8 cellular contexts compared by ENCODE assay signal in the genomic region with DNA sequence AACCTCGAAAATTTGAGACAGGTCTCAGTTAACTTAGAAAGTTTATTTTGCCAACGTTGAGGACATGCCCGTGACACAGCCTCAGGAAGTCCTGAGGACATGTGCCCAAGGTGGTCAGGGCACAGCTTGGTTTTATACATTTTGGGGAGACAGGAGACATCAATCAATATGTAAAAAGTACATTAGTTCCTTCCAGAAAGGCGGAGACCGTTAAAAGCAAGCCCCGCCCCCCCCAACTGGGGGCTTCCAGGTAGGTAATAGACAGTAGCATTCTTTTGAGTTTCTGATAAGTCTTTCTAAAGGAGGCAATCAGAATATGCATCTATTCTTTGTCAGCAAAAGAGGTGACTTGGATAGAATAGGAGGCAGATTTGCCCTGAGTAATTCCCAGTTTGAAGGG. TPM values are rescaled to one million over a fixed set of nuclear protein-coding genes. Genes with fewer than 3 reads are reported as not detected.
A peak's percentile ranks its signal among the peaks of the same experiment; 100 is the strongest.
DNase-seq lines count a peak whose midpoint lies in the region; ATAC-seq and TF ChIP-seq lines count a peak whose summit lies in the region.

No MANE protein-coding gene starts in this region.

- TF ChIP-seq CTCF in left lung (IDR thresholded peaks at IDR 0.05) (no peak), tibial artery (IDR thresholded peaks at IDR 0.05) (no peak)

- ATAC-seq in HG03175 (IDR thresholded peaks at IDR 0.05; ENCODE audit: unreplicated experiment) = peak; percentile 15
- peak; percentile 6 for ATAC-seq in left lung

- POLR2A ChIA-PET in activated CD4-positive, alpha-beta T cell treated with anti-CD3 and anti-CD28 coated beads, Interleukin-2, amount 10 ng/mL, durations not matched to agents 7 days and 5 days (lab: Charles Lee) = interaction anchor here (0.5 to 1.4 kb wide), 3 partner anchors 40 to 168 kb away, joined by 3 to 4 read pairs (median 3); no protein-coding TSS in a partner anchor

- H3K4me3 ChIP-seq in left lung (peak overlapping the region; percentile 63 to 75), tibial artery (peak overlapping the region; percentile 72 to 84)

- peak overlapping the region; percentile 94 for H3K27ac Mint-ChIP-seq in activated CD4-positive, alpha-beta T cell treated with anti-CD3 and anti-CD28 coated beads, Interleukin-2, amount 10 ng/mL, durations not matched to agents 7 days and 5 days

- H3K36me3 Mint-ChIP-seq in activated CD4-positive, alpha-beta T cell treated with anti-CD3 and anti-CD28 coated beads, Interleukin-2, amount 10 ng/mL, durations not matched to agents 7 days and 5 days (ENCODE audit: low read depth) = peaks cover 27% of the 10 kb centered on the region

- no peaks in the 10 kb centered on the region for H3K36me3 ChIP-seq in left lung
- peaks cover 0 to 7% (median 5%) of the 10 kb centered on the region in 3 donors for H3K36me3 ChIP-seq in tibial artery

- DNase-seq in activated CD4-positive, alpha-beta T cell treated with anti-CD3 and anti-CD28 coated beads, Interleukin-2, amount 10 ng/mL, durations not matched to agents 7 days and 5 days = no peak
- no peak for DNase-seq in activated CD4-positive, alpha-beta T cell treated with anti-CD3 and anti-CD28 coated beads, Interleukin-2, amount 50 U/mL, for 1 hour
- DNase-seq in left lung = no peak
- DNase-seq in tibial artery = no peak
- DNase-seq in SW 1271 (lab: John Stamatoyannopoulos, UW) = no peak
- no peak for DNase-seq in occipital lobe (lab: John Stamatoyannopoulos, UW)

- peaks cover 40% of the 10 kb centered on the region for H3K4me1 Mint-ChIP-seq in activated CD4-positive, alpha-beta T cell treated with anti-CD3 and anti-CD28 coated beads, Interleukin-2, amount 10 ng/mL, durations not matched to agents 7 days and 5 days

- H3K4me3 Mint-ChIP-seq in activated CD4-positive, alpha-beta T cell treated with anti-CD3 and anti-CD28 coated beads, Interleukin-2, amount 10 ng/mL, durations not matched to agents 7 days and 5 days = peak overlapping the region; percentile 96

- H3K27me3 Mint-ChIP-seq in activated CD4-positive, alpha-beta T cell treated with anti-CD3 and anti-CD28 coated beads, Interleukin-2, amount 10 ng/mL, durations not matched to agents 7 days and 5 days = no peaks in the 10 kb centered on the region

- peaks cover 0 to 27% of the 10 kb centered on the region in 2 donors for H3K4me1 ChIP-seq in left lung
- H3K4me1 ChIP-seq in tibial artery = peaks cover 0 to 33% (median 11%) of the 10 kb centered on the region in 4 donors

- H3K9me3 Mint-ChIP-seq in activated CD4-positive, alpha-beta T cell treated with anti-CD3 and anti-CD28 coated beads, Interleukin-2, amount 10 ng/mL, durations not matched to agents 7 days and 5 days = no peaks in the 10 kb centered on the region

- H3K27ac ChIP-seq in angular gyrus (ENCODE audit: low read depth, low read length) (peak overlapping the region; percentile 84), left lung (peak overlapping the region; percentile 77 to 81), tibial artery (peak overlapping the region; percentile 79 to 82)

- CTCF ChIA-PET in activated CD4-positive, alpha-beta T cell treated with anti-CD3 and anti-CD28 coated beads, Interleukin-2, amount 10 ng/mL, durations not matched to agents 7 days and 5 days (lab: Charles Lee) = interaction anchor here (0.8 to 1.5 kb wide), 6 partner anchors 11 to 161 kb away, joined by 3 to 10 read pairs (median 4); no protein-coding TSS in a partner anchor

- intact Hi-C loops in left lung (cut with DNase I) = no loop called here
- intact Hi-C loops in tibial artery (cut with DNase I; ENCODE audit: low total_unique reads) = no loop called here

- H3K27me3 ChIP-seq in left lung (no peaks in the 10 kb centered on the region), tibial artery (no peaks in the 10 kb centered on the region)

- H3K9me3 ChIP-seq in left lung = peaks cover 0 to 4% of the 10 kb centered on the region in 2 donors
- no peaks in the 10 kb centered on the region for H3K9me3 ChIP-seq in tibial artery

RNA-seq across cellular contexts. Expression of a gene that starts 0.6 kb away (rescaled TPM):
- total RNA-seq in activated CD4-positive, alpha-beta T cell treated with anti-CD3 and anti-CD28 coated beads, Interleukin-2, amount 10 ng/mL, durations not matched to agents 7 days and 5 days = 10 to 100 TPM; 24.3 to 25.0 TPM
- total RNA-seq in left lung = 10 to 100 TPM; 38.8 to 39.0 TPM
- 43.5 TPM for total RNA-seq in occipital lobe
